In the genomic region with DNA sequence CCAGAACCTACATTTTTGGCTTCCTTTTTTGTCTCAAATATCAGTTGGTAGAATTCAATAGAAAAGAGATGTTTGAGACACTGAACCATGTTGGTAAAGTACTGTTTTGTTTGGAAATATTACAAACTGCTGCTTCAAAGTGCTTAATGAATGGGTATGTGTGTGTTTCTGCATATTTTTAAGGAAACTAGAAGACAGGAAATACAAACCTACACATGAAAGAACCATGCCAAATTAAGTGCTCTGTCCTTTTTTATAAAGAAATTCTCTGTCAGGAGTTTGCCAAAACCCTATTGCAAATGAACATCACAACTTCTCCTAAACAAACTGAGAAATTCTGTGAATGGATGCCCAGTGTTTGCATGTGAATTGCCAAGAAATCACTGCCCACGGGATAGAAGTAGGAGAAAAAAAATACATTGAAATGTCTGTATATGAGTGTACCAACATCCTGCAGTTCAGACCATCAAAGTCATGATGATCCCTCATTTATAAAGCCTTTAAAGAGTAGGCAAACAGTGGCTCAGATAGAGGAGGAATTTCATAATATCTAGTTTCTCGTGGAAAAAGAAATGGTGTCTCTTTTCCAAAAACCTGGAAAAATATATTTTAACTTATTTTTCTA, we compare ENCODE assay signal across 17 cellular contexts.
"Had no signal": no experiment of that assay in that cellular context is flagged by ENCODE, and none has a peak within 500 bp of the region (broad histone marks: within the 10 kb centered on the region; RNA-seq: fewer than 3 reads in every experiment).

No MANE protein-coding gene starts in this region.

- H3K9me3 ChIP-seq: adrenal gland, heart right ventricle, right lobe of liver, testis had no signal

- H3K4me1 Mint-ChIP-seq: activated naive CD4-positive, alpha-beta T cell treated with anti-CD3 and anti-CD28 coated beads, Interleukin-2, amount 50 U/mL, for 24 hours; immature natural killer cell; stimulated activated effector memory CD8-positive, alpha-beta T cell treated with anti-CD3 and anti-CD28 coated beads, Interleukin-12 subunit alpha, Interleukin-12 subunit beta, amount 100 ng/mL, for 72 hours had no signal

- ATAC-seq: activated T-cell treated with anti-CD3 and anti-CD28 coated beads, Interleukin-2, amount 50 U/mL, for 72 hours; heart right ventricle; natural killer cell treated with Interleukin-12 subunit alpha and Interleukin-12 subunit beta and Interleukin-15 and Interleukin-18, amount 100 ng/mL, for 72 hours; stimulated activated effector memory CD8-positive, alpha-beta T cell treated with anti-CD3 and anti-CD28 coated beads, Interleukin-12 subunit alpha, Interleukin-12 subunit beta, amount 100 ng/mL, for 72 hours had no signal

- H3K4me3 ChIP-seq: adrenal gland, cardiac muscle cell, heart right ventricle, right lobe of liver, testis had no signal

- H3K27ac Mint-ChIP-seq: activated naive CD4-positive, alpha-beta T cell treated with anti-CD3 and anti-CD28 coated beads, Interleukin-2, amount 50 U/mL, for 24 hours; activated T-cell treated with anti-CD3 and anti-CD28 coated beads, Interleukin-2, amount 50 U/mL, for 72 hours; immature natural killer cell; natural killer cell treated with Interleukin-12 subunit alpha and Interleukin-12 subunit beta and Interleukin-15 and Interleukin-18, amount 100 ng/mL, for 72 hours; stimulated activated effector memory CD8-positive, alpha-beta T cell treated with anti-CD3 and anti-CD28 coated beads, Interleukin-12 subunit alpha, Interleukin-12 subunit beta, amount 100 ng/mL, for 72 hours; type B pancreatic cell had no signal

- H3K27me3 ChIP-seq: adrenal gland, cardiac muscle cell, heart right ventricle, right lobe of liver, testis had no signal

- H3K9me3 Mint-ChIP-seq: activated naive CD4-positive, alpha-beta T cell treated with anti-CD3 and anti-CD28 coated beads, Interleukin-2, amount 50 U/mL, for 24 hours; type B pancreatic cell had no signal

- H3K36me3 ChIP-seq: adrenal gland, cardiac muscle cell, heart right ventricle, right lobe of liver, WERI-Rb-1 had no signal

- H3K27ac ChIP-seq: adrenal gland, cardiac muscle cell, heart right ventricle, testis, WERI-Rb-1 had no signal

- H3K4me1 ChIP-seq: adrenal gland, heart right ventricle, testis had no signal

- DNase-seq: activated CD4-positive, alpha-beta T cell treated with anti-CD3 and anti-CD28 coated beads for 1 hour; activated CD4-positive, alpha-beta T cell treated with anti-CD3 and anti-CD28 coated beads, Interleukin-2, amount 50 U/mL, for 4 hours; activated effector memory CD4-positive, alpha-beta T cell treated with anti-CD3 and anti-CD28 coated beads, Interleukin-2, amount 50 U/mL, for 16 hours; activated T-cell treated with anti-CD3 and anti-CD28 coated beads, Interleukin-2, amount 50 U/mL, for 72 hours; adrenal gland; dermis blood vessel endothelial cell; heart right ventricle; immature natural killer cell; right lobe of liver; stimulated activated CD4-positive, alpha-beta T cell treated with anti-CD3 and anti-CD28 coated beads, Interleukin-4, amount 100 ng/mL, for 24 hours; testis; WERI-Rb-1 had no signal

- H3K27me3 Mint-ChIP-seq: activated naive CD4-positive, alpha-beta T cell treated with anti-CD3 and anti-CD28 coated beads, Interleukin-2, amount 50 U/mL, for 24 hours; natural killer cell treated with Interleukin-12 subunit alpha and Interleukin-12 subunit beta and Interleukin-15 and Interleukin-18, amount 100 ng/mL, for 72 hours; type B pancreatic cell had no signal

- H3K4me3 Mint-ChIP-seq: activated naive CD4-positive, alpha-beta T cell treated with anti-CD3 and anti-CD28 coated beads, Interleukin-2, amount 50 U/mL, for 24 hours; activated T-cell treated with anti-CD3 and anti-CD28 coated beads, Interleukin-2, amount 50 U/mL, for 72 hours; immature natural killer cell; natural killer cell treated with Interleukin-12 subunit alpha and Interleukin-12 subunit beta and Interleukin-15 and Interleukin-18, amount 100 ng/mL, for 72 hours; stimulated activated effector memory CD8-positive, alpha-beta T cell treated with anti-CD3 and anti-CD28 coated beads, Interleukin-12 subunit alpha, Interleukin-12 subunit beta, amount 100 ng/mL, for 72 hours; type B pancreatic cell had no signal

- H3K36me3 Mint-ChIP-seq: activated naive CD4-positive, alpha-beta T cell treated with anti-CD3 and anti-CD28 coated beads, Interleukin-2, amount 50 U/mL, for 24 hours; natural killer cell treated with Interleukin-12 subunit alpha and Interleukin-12 subunit beta and Interleukin-15 and Interleukin-18, amount 100 ng/mL, for 72 hours; stimulated activated effector memory CD8-positive, alpha-beta T cell treated with anti-CD3 and anti-CD28 coated beads, Interleukin-12 subunit alpha, Interleukin-12 subunit beta, amount 100 ng/mL, for 72 hours had no signal
